9 cellular contexts compared by ENCODE assay signal in genomic region chr17:4565209-4566141, GRCh38. TPM values are rescaled to one million over a fixed set of nuclear protein-coding genes. Genes with fewer than 3 reads are reported as not detected.
A peak's percentile ranks its signal among the peaks of the same experiment; 100 is the strongest.
DNase-seq lines count a peak whose midpoint lies in the region; ATAC-seq and TF ChIP-seq lines count a peak whose summit lies in the region.
"Had no signal": no experiment of that assay in that cellular context is flagged by ENCODE, and none has a peak within 500 bp of the region (broad histone marks: within the 10 kb centered on the region; RNA-seq: fewer than 3 reads in every experiment).

No MANE protein-coding gene starts in this region.

- peaks cover 48% of the 10 kb centered on the region for H3K4me1 Mint-ChIP-seq in activated T-cell treated with anti-CD3 and anti-CD28 coated beads, Interleukin-2, amount 50 U/mL, for 72 hours (ENCODE audit: low read depth)
- H3K4me1 Mint-ChIP-seq in nephron progenitor cell, result peaks cover 60% of the 10 kb centered on the region

- TF ChIP-seq EP300 in upper lobe of left lung (IDR thresholded peaks at IDR 0.05), result no peak

- H3K27me3 ChIP-seq in upper lobe of left lung, result no peaks in the 10 kb centered on the region

- no peak for TF ChIP-seq POLR2A in upper lobe of left lung (IDR thresholded peaks at IDR 0.05)

- DNase-seq in DMS53 (lab: John Stamatoyannopoulos, UW) (peak; percentile 91), Kasumi-1 (lab: John Stamatoyannopoulos, UW) (peak; percentile 68 to 75), OCI-M2 (lab: John Stamatoyannopoulos, UW; ENCODE audit: unreplicated experiment) (peak; percentile 32), fibroblast of the aortic adventitia (ENCODE audit: low read depth) (peak; percentile 80), nephron progenitor cell (peak; percentile 59), upper lobe of left lung (peak in 1 of 2 donors; percentile 76)
- DNase-seq in activated T-cell treated with anti-CD3 and anti-CD28 coated beads, Interleukin-2, amount 50 U/mL, for 72 hours, result peak; percentile 59

- H3K27me3 Mint-ChIP-seq in activated T-cell treated with anti-CD3 and anti-CD28 coated beads, Interleukin-2, amount 50 U/mL, for 72 hours (ENCODE audit: low read depth), result no peaks in the 10 kb centered on the region
- peaks cover 18% of the 10 kb centered on the region for H3K27me3 Mint-ChIP-seq in nephron progenitor cell (ENCODE audit: low read depth, poor library complexity)
- H3K27me3 Mint-ChIP-seq: activated naive CD4-positive, alpha-beta T cell treated with anti-CD3 and anti-CD28 coated beads, Interleukin-2, amount 50 U/mL, for 24 hours had no signal

- ATAC-seq in activated T-cell treated with anti-CD3 and anti-CD28 coated beads, Interleukin-2, amount 50 U/mL, for 72 hours (replicated peaks in 1 of 2), result peak; percentile 41 to 53
- ATAC-seq in upper lobe of left lung (ENCODE audit: low FRiP score in 2 of 2) (peak; percentile 91 to 94), HG03097 (IDR thresholded peaks at IDR 0.05; ENCODE audit: low FRiP score, unreplicated experiment) (no peak)

- H3K9me3 Mint-ChIP-seq in activated T-cell treated with anti-CD3 and anti-CD28 coated beads, Interleukin-2, amount 50 U/mL, for 72 hours, result peaks cover 0 to 1% of the 10 kb centered on the region in 2 donors
- no peaks in the 10 kb centered on the region for H3K9me3 Mint-ChIP-seq in nephron progenitor cell
- H3K9me3 Mint-ChIP-seq: activated naive CD4-positive, alpha-beta T cell treated with anti-CD3 and anti-CD28 coated beads, Interleukin-2, amount 50 U/mL, for 24 hours had no signal

- H3K4me3 ChIP-seq in fibroblast of the aortic adventitia (ENCODE audit: low read depth, low read length) (no peak overlapping the region), upper lobe of left lung (no peak overlapping the region)

- no peak overlapping the region for H3K27ac Mint-ChIP-seq in activated T-cell treated with anti-CD3 and anti-CD28 coated beads, Interleukin-2, amount 50 U/mL, for 72 hours
- no peak overlapping the region for H3K27ac Mint-ChIP-seq in nephron progenitor cell
- H3K27ac Mint-ChIP-seq: activated naive CD4-positive, alpha-beta T cell treated with anti-CD3 and anti-CD28 coated beads, Interleukin-2, amount 50 U/mL, for 24 hours had no signal

- peak overlapping the region; percentile 40 to 48 for H3K4me3 Mint-ChIP-seq in activated T-cell treated with anti-CD3 and anti-CD28 coated beads, Interleukin-2, amount 50 U/mL, for 72 hours
- no peak overlapping the region for H3K4me3 Mint-ChIP-seq in nephron progenitor cell
- H3K4me3 Mint-ChIP-seq: activated naive CD4-positive, alpha-beta T cell treated with anti-CD3 and anti-CD28 coated beads, Interleukin-2, amount 50 U/mL, for 24 hours had no signal

- H3K36me3 Mint-ChIP-seq in activated T-cell treated with anti-CD3 and anti-CD28 coated beads, Interleukin-2, amount 50 U/mL, for 72 hours (ENCODE audit: insufficient read depth in 2 of 2), result peaks cover 0 to 2% of the 10 kb centered on the region in 2 donors
- no peaks in the 10 kb centered on the region for H3K36me3 Mint-ChIP-seq in nephron progenitor cell (ENCODE audit: low read depth)
- H3K36me3 Mint-ChIP-seq: activated naive CD4-positive, alpha-beta T cell treated with anti-CD3 and anti-CD28 coated beads, Interleukin-2, amount 50 U/mL, for 24 hours had no signal

- H3K36me3 ChIP-seq in upper lobe of left lung, result no peaks in the 10 kb centered on the region

- no peaks in the 10 kb centered on the region for H3K9me3 ChIP-seq in upper lobe of left lung

- WGBS in upper lobe of left lung, 2 donors, result 30 to 31% methylated on average over 16 of the region's 16 CpGs

- H3K4me1 ChIP-seq in upper lobe of left lung, result peaks cover 0 to 11% (median 7%) of the 10 kb centered on the region in 4 donors

- peak; percentile 93 for TF ChIP-seq CTCF in fibroblast of the aortic adventitia (IDR thresholded peaks at IDR 0.05; ENCODE audit: insufficient read depth, low read length)
- TF ChIP-seq CTCF in nephron progenitor cell (IDR thresholded peaks at IDR 0.05), result peak; percentile 80
- TF ChIP-seq CTCF in upper lobe of left lung (IDR thresholded peaks at IDR 0.05), result peak; percentile 36 to 78 (median 72)

- H3K27ac ChIP-seq in upper lobe of left lung, result no peak overlapping the region

RNA-seq across cellular contexts. Expression of gene GGT6, which starts 5.1 kb away (rescaled TPM):
- total RNA-seq in activated T-cell treated with anti-CD3 and anti-CD28 coated beads, Interleukin-2, amount 50 U/mL, for 72 hours, result not detected
- total RNA-seq in fibroblast of the aortic adventitia (ENCODE audit: low replicate concordance) (not detected in 2 replicates), upper lobe of left lung (10 to 100 TPM in 3 of 6 donors, 1 to 10 TPM in 3; 3.8 to 18.7 (median 9.7) TPM)

RNA-seq across cellular contexts. Expression of gene MYBBP1A, which starts 10.3 kb away (rescaled TPM):
- 10 to 100 TPM; 44.5 to 55.7 TPM for total RNA-seq in activated T-cell treated with anti-CD3 and anti-CD28 coated beads, Interleukin-2, amount 50 U/mL, for 72 hours
- total RNA-seq in fibroblast of the aortic adventitia (ENCODE audit: low replicate concordance), result 51.0 and 55.8 TPM in 2 replicates
- total RNA-seq in upper lobe of left lung, result 100 to 1,000 TPM in 1 of 6 donors, 10 to 100 TPM in 5; 45.2 to 151 (median 57.3) TPM

RNA-seq across cellular contexts. Expression of gene SMTNL2, which starts 18.9 kb away (rescaled TPM):
- not detected for total RNA-seq in activated T-cell treated with anti-CD3 and anti-CD28 coated beads, Interleukin-2, amount 50 U/mL, for 72 hours
- 0.16 TPM in 1 of 2 replicates, not detected in the other for total RNA-seq in fibroblast of the aortic adventitia (ENCODE audit: low replicate concordance)
- total RNA-seq in upper lobe of left lung, result 1 to 10 TPM in 5 of 6 donors, under 1 TPM in 1; 0.49 to 7.3 (median 3.6) TPM
